Comparison of ENCODE assay signal across 8 cellular contexts in genomic region chr17:48578616-48579560, GRCh38. TPM values are rescaled to one million over a fixed set of nuclear protein-coding genes. Genes with fewer than 3 reads are reported as not detected.
DNase-seq lines count a peak whose midpoint lies in the region; ATAC-seq and TF ChIP-seq lines count a peak whose summit lies in the region.

No MANE protein-coding gene starts in this region.

- no peaks in the 10 kb centered on the region for H3K36me3 ChIP-seq in heart left ventricle
- no peaks in the 10 kb centered on the region for H3K36me3 ChIP-seq in NT2/D1 (ENCODE audit: insufficient read depth, insufficient read length, low read length)

- H3K4me3 ChIP-seq in heart left ventricle, result peak overlapping the region; percentile 3 to 61 (median 50)
- no peak overlapping the region for H3K4me3 ChIP-seq in NT2/D1 (ENCODE audit: insufficient read length, low read depth)
- H3K4me3 ChIP-seq in epithelial cell of proximal tubule (ENCODE audit: low read depth, low read length), result peak overlapping the region; percentile 74

- DNase-seq in heart left ventricle (no peak), Right ventricle myocardium inferior (ENCODE audit: missing footprints) (no peak), NT2/D1 (ENCODE audit: low read depth, low spot score) (no peak), epithelial cell of proximal tubule (ENCODE audit: low read depth) (no peak), retina (peak; percentile 67), NCI-H526 treated with DMSO at 0.1 percent for 48 hours (lab: John Stamatoyannopoulos, UW) (no peak), caudate nucleus (lab: John Stamatoyannopoulos, UW) (no peak), iPS-NIHi11 (ENCODE audit: low spot score) (no peak)

- peaks cover 0 to 39% (median 5%) of the 10 kb centered on the region in 12 donors for H3K4me1 ChIP-seq in heart left ventricle
- peaks cover 5% of the 10 kb centered on the region for H3K4me1 ChIP-seq in NT2/D1 (ENCODE audit: insufficient read depth, insufficient read length)

- TF ChIP-seq CTCF in heart left ventricle (IDR thresholded peaks at IDR 0.05) (no peak), epithelial cell of proximal tubule (conservative IDR thresholded peaks at IDR 0.05; ENCODE audit: low read depth, low read length) (no peak)

- no peak for TF ChIP-seq POLR2A in heart left ventricle (IDR thresholded peaks at IDR 0.05)

- H3K9me3 ChIP-seq in heart left ventricle (no peaks in the 10 kb centered on the region), NT2/D1 (ENCODE audit: insufficient read depth, low read length) (no peaks in the 10 kb centered on the region)

- H3K27ac ChIP-seq in heart left ventricle (peak overlapping the region in 10 of 12 donors; percentile 9 to 97 (median 66)), caudate nucleus (ENCODE audit: low read depth, low read length) (no peak overlapping the region)

- peak overlapping the region; percentile 57 for H3K9ac ChIP-seq in NT2/D1 (ENCODE audit: insufficient read length, low read depth)

- WGBS in heart left ventricle, 4 donors, result 7 to 13% (median 10%) methylated on average over 37 to 46 of the region's 46 CpGs

- intact Hi-C loops in heart left ventricle (cut with DNase I) (loop anchor here in 3 of 10 donors (2.0 to 5.0 kb wide), 2 partner anchors 14 to 37 kb away; no protein-coding TSS in a partner anchor), Right ventricle myocardium inferior (cut with DNase I) (no loop called here)

- ATAC-seq in heart left ventricle (peak in 2 of 4 donors; percentile 12 to 13), Right ventricle myocardium inferior (no peak)

- peaks cover 68 to 100% (median 96%) of the 10 kb centered on the region in 9 donors for H3K27me3 ChIP-seq in heart left ventricle
- peaks cover 98% of the 10 kb centered on the region for H3K27me3 ChIP-seq in NT2/D1 (ENCODE audit: insufficient read depth, insufficient read length)

RNA-seq across cellular contexts. Expression of gene HOXB4, which starts 0.7 kb away (rescaled TPM):
- total RNA-seq in heart left ventricle (1 to 10 TPM in 2 of 9 donors, under 1 TPM in 6, not detected in 1; 0.27 to 2.8 (median 0.66) TPM), Right ventricle myocardium inferior (0.38 TPM), epithelial cell of proximal tubule (4.3 and 5.7 TPM in 2 replicates)
- under 1 TPM; 0.29 to 0.30 TPM for polyA plus RNA-seq in heart left ventricle

RNA-seq across cellular contexts. Expression of gene HOXB3, which starts 11.2 kb away (rescaled TPM):
- total RNA-seq in heart left ventricle, result 1 to 10 TPM in 7 of 9 donors, under 1 TPM in 2; 0.11 to 5.5 (median 2.0) TPM
- 1 to 10 TPM in 1 of 2 donors, under 1 TPM in 1; 0.61 to 2.0 TPM for polyA plus RNA-seq in heart left ventricle
- total RNA-seq in Right ventricle myocardium inferior, result 1.2 TPM
- 22.6 and 49.9 TPM in 2 replicates for total RNA-seq in epithelial cell of proximal tubule

RNA-seq across cellular contexts. Expression of gene HOXB5, which starts 14.7 kb away (rescaled TPM):
- total RNA-seq in heart left ventricle, result 1 to 10 TPM in 1 of 9 donors, under 1 TPM in 2, not detected in 6; 0.17 to 1.0 (median 0.35) TPM
- polyA plus RNA-seq in heart left ventricle, result under 1 TPM; 0.04 to 0.08 TPM
- total RNA-seq in Right ventricle myocardium inferior, result not detected
- total RNA-seq in epithelial cell of proximal tubule, result 2.8 and 5.5 TPM in 2 replicates

RNA-seq across cellular contexts. Expression of gene HOXB6, which starts 25.9 kb away (rescaled TPM):
- total RNA-seq in heart left ventricle (1 to 10 TPM in 2 of 9 donors, under 1 TPM in 6, not detected in 1; 0.30 to 2.0 (median 0.62) TPM), Right ventricle myocardium inferior (0.57 TPM), epithelial cell of proximal tubule (42.9 and 55.6 TPM in 2 replicates)
- polyA plus RNA-seq in heart left ventricle, result under 1 TPM; 0.38 to 0.57 TPM

RNA-seq across cellular contexts. Expression of gene HOXB7, which starts 31.9 kb away (rescaled TPM):
- total RNA-seq in heart left ventricle, result under 1 TPM in 4 of 9 donors, not detected in 5; 0.25 to 0.88 (median 0.55) TPM
- under 1 TPM; 0.12 to 0.46 TPM for polyA plus RNA-seq in heart left ventricle
- 0.41 TPM for total RNA-seq in Right ventricle myocardium inferior
- total RNA-seq in epithelial cell of proximal tubule, result 24.9 and 26.0 TPM in 2 replicates
